8 cellular contexts compared by ENCODE assay signal in genomic region chr10:92238586-92239098, GRCh38. TPM values are rescaled to one million over a fixed set of nuclear protein-coding genes. Genes with fewer than 3 reads are reported as not detected.
DNase-seq lines count a peak whose midpoint lies in the region; ATAC-seq and TF ChIP-seq lines count a peak whose summit lies in the region.

No MANE protein-coding gene starts in this region.

- H3K4me1 Mint-ChIP-seq in T-helper 2 cell treated with Interferon-gamma antibody and Interleukin-4, amounts not matched to agents 5 μg/mL and 100 μg/mL, for 36 hours (ENCODE audit: low read depth), result peaks cover 15% of the 10 kb centered on the region
- peaks cover 36% of the 10 kb centered on the region for H3K4me1 Mint-ChIP-seq in WTC11

- no peak for DNase-seq in T-helper 2 cell treated with Interferon-gamma antibody and Interleukin-4, amounts not matched to agents 5 μg/mL and 100 μg/mL, for 36 hours (ENCODE audit: low spot score)
- no peak for DNase-seq in T-helper 2 cell
- DNase-seq in WTC11 (ENCODE audit: low spot score), result no peak
- no peak for DNase-seq in omental fat pad (ENCODE audit: low spot score)
- no peak for DNase-seq in amniotic stem cell (lab: John Stamatoyannopoulos, UW)
- no peak for DNase-seq in KG1 (lab: John Stamatoyannopoulos, UW)

- TF ChIP-seq CTCF in WTC11 (IDR thresholded peaks at IDR 0.05), result no peak
- no peak for TF ChIP-seq CTCF in gastroesophageal sphincter (IDR thresholded peaks at IDR 0.05)
- no peak for TF ChIP-seq CTCF in omental fat pad (IDR thresholded peaks at IDR 0.05)

- POLR2A ChIA-PET in WTC11 (lab: Charles Lee), result interaction anchor here (1.2 to 2.1 kb wide), 2 partner anchors 19 to 52 kb away, joined by 3 to 8 read pairs; partner anchors contain the start of genes CPEB3 and MARCHF5

- peak overlapping the region; percentile 80 to 90 for H3K4me3 ChIP-seq in gastroesophageal sphincter

- H3K9me3 Mint-ChIP-seq in T-helper 2 cell treated with Interferon-gamma antibody and Interleukin-4, amounts not matched to agents 5 μg/mL and 100 μg/mL, for 36 hours, result no peaks in the 10 kb centered on the region
- H3K9me3 Mint-ChIP-seq in WTC11, result no peaks in the 10 kb centered on the region

- peaks cover 48% of the 10 kb centered on the region for H3K27me3 Mint-ChIP-seq in T-helper 2 cell treated with Interferon-gamma antibody and Interleukin-4, amounts not matched to agents 5 μg/mL and 100 μg/mL, for 36 hours (ENCODE audit: low read depth)
- peaks cover 40% of the 10 kb centered on the region for H3K27me3 Mint-ChIP-seq in WTC11 (ENCODE audit: low read depth)

- no peaks in the 10 kb centered on the region for H3K9me3 ChIP-seq in gastroesophageal sphincter

- no peak overlapping the region for H3K27ac Mint-ChIP-seq in T-helper 2 cell treated with Interferon-gamma antibody and Interleukin-4, amounts not matched to agents 5 μg/mL and 100 μg/mL, for 36 hours
- H3K27ac Mint-ChIP-seq in WTC11, result no peak overlapping the region

- TF ChIP-seq POLR2A in gastroesophageal sphincter (IDR thresholded peaks at IDR 0.05), result no peak

- TF ChIP-seq EP300 in gastroesophageal sphincter (IDR thresholded peaks at IDR 0.05), result no peak

- peaks cover 17% of the 10 kb centered on the region for H3K36me3 Mint-ChIP-seq in T-helper 2 cell treated with Interferon-gamma antibody and Interleukin-4, amounts not matched to agents 5 μg/mL and 100 μg/mL, for 36 hours (ENCODE audit: low read depth)
- no peaks in the 10 kb centered on the region for H3K36me3 Mint-ChIP-seq in WTC11

- 30 to 35% methylated on average over 3 to 8 of the region's 8 CpGs for WGBS in gastroesophageal sphincter (ENCODE audit: low coverage in 1 of 2), 2 donors

- peaks cover 0 to 11% of the 10 kb centered on the region in 2 donors for H3K36me3 ChIP-seq in gastroesophageal sphincter

- H3K4me1 ChIP-seq in gastroesophageal sphincter, result peaks cover 0 to 78% (median 3%) of the 10 kb centered on the region in 3 donors

- ATAC-seq in WTC11 (no peak), gastroesophageal sphincter (peak; percentile 73), omental fat pad (ENCODE audit: low FRiP score) (peak; percentile 77), HG03097 (IDR thresholded peaks at IDR 0.05; ENCODE audit: low FRiP score, unreplicated experiment) (no peak)

- H3K4me3 Mint-ChIP-seq in T-helper 2 cell treated with Interferon-gamma antibody and Interleukin-4, amounts not matched to agents 5 μg/mL and 100 μg/mL, for 36 hours, result peak overlapping the region; percentile 82
- peak overlapping the region; percentile 91 for H3K4me3 Mint-ChIP-seq in WTC11

- peak overlapping the region; percentile 88 to 94 (median 90) for H3K27ac ChIP-seq in gastroesophageal sphincter

- no peaks in the 10 kb centered on the region for H3K27me3 ChIP-seq in gastroesophageal sphincter

- CTCF ChIA-PET in WTC11 (lab: Charles Lee), result interaction anchor here (1.0 kb wide), 2 partner anchors 22 to 56 kb away, joined by 3 read pairs; no protein-coding TSS in a partner anchor

TF ChIP-seq in WTC11, 78 proteins besides CTCF, POLR2A, EP300 and RAD21:
- TF ChIP-seq ARID4B (CRISPR knock-in tag; IDR thresholded peaks at IDR 0.05; ENCODE audit: borderline replicate concordance) (no peak), PRDM15 (CRISPR knock-in tag; IDR thresholded peaks at IDR 0.05) (no peak), NR2C2 (CRISPR knock-in tag; IDR thresholded peaks at IDR 0.05) (no peak), GABPB1 (CRISPR knock-in tag; IDR thresholded peaks at IDR 0.05) (peak; percentile 57; the same call in 1 of the 2 replicates)

RNA-seq across cellular contexts. Expression of gene CPEB3, which starts 52.2 kb away (rescaled TPM):
- 1.9 to 2.4 TPM (median 2.4 TPM) in 3 replicates for total RNA-seq in WTC11 (2021)
- total RNA-seq in gastroesophageal sphincter, result 10 to 100 TPM in 2 of 4 donors, 1 to 10 TPM in 2; 4.7 to 11.8 (median 9.7) TPM
- total RNA-seq in omental fat pad, result 1 to 10 TPM; 2.8 to 6.3 (median 6.2) TPM

RNA-seq across cellular contexts. Expression of gene MARCHF5, which starts 52.3 kb away (rescaled TPM):
- total RNA-seq in WTC11 (2021) (26.7 to 32.2 TPM (median 26.8 TPM) in 3 replicates), gastroesophageal sphincter (10 to 100 TPM; 11.5 to 16.0 (median 14.1) TPM), omental fat pad (10 to 100 TPM; 18.6 to 30.0 (median 26.5) TPM)

Comparison
In these comparisons a context has a peak if more than half of its experiments do, and no peak if none do; other contexts are left out.
1. ATAC-seq: peak in gastroesophageal sphincter (single experiment) and omental fat pad (single experiment); none in WTC11 (single experiment) and HG03097 (single experiment).